ENCODE assay signal across 20 cellular contexts in the genomic region with DNA sequence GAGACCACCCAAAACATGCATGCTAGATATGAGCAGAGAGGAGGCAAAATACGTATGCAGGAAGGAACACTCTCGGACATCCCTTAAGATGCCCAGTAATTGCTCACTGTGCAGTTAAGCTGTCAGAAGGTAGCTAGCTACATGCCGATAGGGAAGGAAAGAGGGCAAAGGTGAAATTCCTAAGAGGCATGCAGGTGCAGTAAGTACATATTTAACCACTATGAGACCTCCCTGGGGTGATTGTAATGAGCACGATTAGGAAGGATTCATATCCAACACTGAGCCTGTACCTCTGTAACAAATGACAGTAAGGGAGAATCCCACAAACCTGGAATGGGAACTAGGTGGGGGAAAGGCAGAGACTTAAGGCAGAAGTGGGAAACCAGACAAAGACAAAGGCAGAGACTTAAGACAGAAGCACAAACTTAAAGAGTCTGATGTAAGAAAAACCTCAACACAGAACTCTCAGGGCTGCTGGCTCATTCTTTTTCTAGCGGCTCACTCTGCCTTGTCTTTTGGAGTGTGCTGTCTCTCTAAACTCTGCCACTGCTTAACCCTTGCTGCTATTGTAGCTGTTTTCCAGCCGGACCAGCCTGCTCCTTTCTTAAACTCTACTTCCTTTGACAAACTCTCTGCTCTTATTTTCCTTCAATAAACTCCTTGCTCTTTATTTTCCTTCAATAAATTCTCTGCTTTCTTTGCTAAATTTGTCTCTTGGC.
A peak's percentile ranks its signal among the peaks of the same experiment; 100 is the strongest.
DNase-seq lines count a peak whose midpoint lies in the region; FAIRE-seq and TF ChIP-seq lines count a peak whose summit lies in the region.
"Had no signal": no experiment of that assay in that cellular context is flagged by ENCODE, and none has a peak within 500 bp of the region (broad histone marks: within the 10 kb centered on the region; RNA-seq: fewer than 3 reads in every experiment).

No MANE protein-coding gene starts in this region.

- no peak for FAIRE-seq in H54 (lab: Jason Lieb, UNC)
- FAIRE-seq: D721Med had no signal

- TF ChIP-seq CTCF in choroid plexus epithelial cell (conservative IDR thresholded peaks at IDR 0.05; ENCODE audit: low read depth, low read length) (no peak), breast epithelium (IDR thresholded peaks at IDR 0.05) (no peak)

- DNase-seq in NCI-H2227 (lab: John Stamatoyannopoulos, UW; ENCODE audit: unreplicated experiment) (peak; percentile 5), NCI-H2227 treated with DMSO at 0.1 percent for 48 hours (lab: John Stamatoyannopoulos, UW) (no peak), choroid plexus epithelial cell (ENCODE audit: low read depth) (peak; percentile 45), left kidney (ENCODE audit: low read depth, low spot score) (peak; percentile 33), H54 (ENCODE audit: insufficient read length, low spot score) (no peak), breast epithelium (ENCODE audit: low spot score in 2 of 2) (no peak)
- no peak for DNase-seq in stimulated activated CD4-positive, alpha-beta T cell treated with anti-CD3 and anti-CD28 coated beads, Interleukin-4, amount 100 ng/mL, for 4 hours
- no peak for DNase-seq in activated CD4-positive, alpha-beta T cell treated with anti-CD3 and anti-CD28 coated beads for 48 hours
- DNase-seq: activated effector memory CD4-positive, alpha-beta T cell treated with anti-CD3 and anti-CD28 coated beads, Interleukin-2, amount 50 U/mL, for 16 hours; caudate nucleus; esophagus squamous epithelium; GOT3; KG1; left lung; MV-4-11; NCI-H187; NCI-H774; SIG-M5; upper lobe of left lung had no signal

- intact Hi-C loops in breast epithelium (cut with DNase I; ENCODE audit: low total_unique reads): no loop called here

- TF ChIP-seq POLR2A in H54 (IDR thresholded peaks at IDR 0.05; ENCODE audit: low read depth, low read length): no peak
- TF ChIP-seq POLR2A in breast epithelium (IDR thresholded peaks at IDR 0.05): no peak

- H3K9me3 ChIP-seq in breast epithelium: no peaks in the 10 kb centered on the region
- H3K9me3 ChIP-seq: esophagus squamous epithelium, left lung, upper lobe of left lung had no signal

- H3K27ac ChIP-seq in breast epithelium: no peak overlapping the region
- H3K27ac ChIP-seq: left lung, upper lobe of left lung had no signal

- no peaks in the 10 kb centered on the region for H3K36me3 ChIP-seq in breast epithelium
- H3K36me3 ChIP-seq: esophagus squamous epithelium, left lung, upper lobe of left lung had no signal

- H3K4me3 ChIP-seq in choroid plexus epithelial cell (ENCODE audit: low read depth, low read length): no peak overlapping the region
- no peak overlapping the region for H3K4me3 ChIP-seq in breast epithelium
- H3K4me3 ChIP-seq: esophagus squamous epithelium, left lung, upper lobe of left lung had no signal

- H3K27me3 ChIP-seq in breast epithelium: no peaks in the 10 kb centered on the region
- H3K27me3 ChIP-seq: esophagus squamous epithelium, left lung, upper lobe of left lung had no signal

- no peaks in the 10 kb centered on the region for H3K4me1 ChIP-seq in breast epithelium
- H3K4me1 ChIP-seq: left lung, upper lobe of left lung had no signal

Comparison
In these comparisons a context has a peak if more than half of its experiments do, and no peak if none do; other contexts are left out.
1. DNase-seq: peak in NCI-H2227 (single experiment), choroid plexus epithelial cell (single experiment) and left kidney (single experiment); none in NCI-H2227 treated with DMSO at 0.1 percent for 48 hours (single experiment), H54 (single experiment), stimulated activated CD4-positive, alpha-beta T cell treated with anti-CD3 and anti-CD28 coated beads, Interleukin-4, amount 100 ng/mL, for 4 hours (0 of 2), activated CD4-positive, alpha-beta T cell treated with anti-CD3 and anti-CD28 coated beads for 48 hours (single experiment) and breast epithelium (0 of 2).